ENCODE assay signal across 1 cellular context in the genomic region with DNA sequence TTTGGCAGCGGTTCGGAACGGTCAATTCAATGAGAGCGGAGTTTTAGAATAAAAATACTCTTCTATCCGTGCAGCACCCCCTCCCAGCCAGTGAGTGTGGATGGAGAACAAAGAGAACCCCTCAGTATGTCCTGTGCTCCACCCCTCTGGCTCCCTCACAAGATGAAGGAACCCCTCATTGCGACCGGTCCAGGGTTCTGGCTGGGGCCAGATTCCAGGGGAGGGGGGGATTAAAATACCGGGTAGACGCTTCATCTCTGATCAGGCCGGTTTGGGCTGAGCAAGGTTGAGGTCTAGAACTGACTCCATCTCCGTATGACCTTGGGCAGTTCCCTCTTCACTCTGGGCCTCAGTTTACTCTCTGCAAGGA.
TF ChIP-seq lines count a peak whose summit lies in the region.

No MANE protein-coding gene starts in this region.

TF ChIP-seq in SK-N-SH treated with all-trans-retinoic acid at 6 μM for 48 hours, 23 proteins besides CTCF, POLR2A, EP300 and RAD21 (continued from another document):
- no peak for TF ChIP-seq PATZ1 (CRISPR knock-in tag; IDR thresholded peaks at IDR 0.05; ENCODE audit: borderline replicate concordance)
- TF ChIP-seq, protein P1, sequence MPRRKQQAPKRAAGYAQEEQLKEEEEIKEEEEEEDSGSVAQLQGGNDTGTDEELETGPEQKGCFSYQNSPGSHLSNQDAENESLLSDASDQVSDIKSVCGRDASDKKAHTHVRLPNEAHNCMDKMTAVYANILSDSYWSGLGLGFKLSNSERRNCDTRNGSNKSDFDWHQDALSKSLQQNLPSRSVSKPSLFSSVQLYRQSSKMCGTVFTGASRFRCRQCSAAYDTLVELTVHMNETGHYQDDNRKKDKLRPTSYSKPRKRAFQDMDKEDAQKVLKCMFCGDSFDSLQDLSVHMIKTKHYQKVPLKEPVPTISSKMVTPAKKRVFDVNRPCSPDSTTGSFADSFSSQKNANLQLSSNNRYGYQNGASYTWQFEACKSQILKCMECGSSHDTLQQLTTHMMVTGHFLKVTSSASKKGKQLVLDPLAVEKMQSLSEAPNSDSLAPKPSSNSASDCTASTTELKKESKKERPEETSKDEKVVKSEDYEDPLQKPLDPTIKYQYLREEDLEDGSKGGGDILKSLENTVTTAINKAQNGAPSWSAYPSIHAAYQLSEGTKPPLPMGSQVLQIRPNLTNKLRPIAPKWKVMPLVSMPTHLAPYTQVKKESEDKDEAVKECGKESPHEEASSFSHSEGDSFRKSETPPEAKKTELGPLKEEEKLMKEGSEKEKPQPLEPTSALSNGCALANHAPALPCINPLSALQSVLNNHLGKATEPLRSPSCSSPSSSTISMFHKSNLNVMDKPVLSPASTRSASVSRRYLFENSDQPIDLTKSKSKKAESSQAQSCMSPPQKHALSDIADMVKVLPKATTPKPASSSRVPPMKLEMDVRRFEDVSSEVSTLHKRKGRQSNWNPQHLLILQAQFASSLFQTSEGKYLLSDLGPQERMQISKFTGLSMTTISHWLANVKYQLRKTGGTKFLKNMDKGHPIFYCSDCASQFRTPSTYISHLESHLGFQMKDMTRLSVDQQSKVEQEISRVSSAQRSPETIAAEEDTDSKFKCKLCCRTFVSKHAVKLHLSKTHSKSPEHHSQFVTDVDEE (CRISPR knock-in tag; IDR thresholded peaks at IDR 0.05), result no peak
- no peak for TF ChIP-seq GLIS3 (CRISPR knock-in tag; IDR thresholded peaks at IDR 0.05)
- no peak for TF ChIP-seq CSRNP3 (CRISPR knock-in tag; IDR thresholded peaks at IDR 0.05)
- no peak for TF ChIP-seq CREB5 (CRISPR knock-in tag; IDR thresholded peaks at IDR 0.05; ENCODE audit: low read depth)
- no peak for TF ChIP-seq ARNTL (CRISPR knock-in tag; IDR thresholded peaks at IDR 0.05; ENCODE audit: borderline replicate concordance, low read depth)
- no peak for TF ChIP-seq SNAI2 (CRISPR knock-in tag; IDR thresholded peaks at IDR 0.05)
